Comparison of ENCODE assay signal across 32 cellular contexts in the genomic region with DNA sequence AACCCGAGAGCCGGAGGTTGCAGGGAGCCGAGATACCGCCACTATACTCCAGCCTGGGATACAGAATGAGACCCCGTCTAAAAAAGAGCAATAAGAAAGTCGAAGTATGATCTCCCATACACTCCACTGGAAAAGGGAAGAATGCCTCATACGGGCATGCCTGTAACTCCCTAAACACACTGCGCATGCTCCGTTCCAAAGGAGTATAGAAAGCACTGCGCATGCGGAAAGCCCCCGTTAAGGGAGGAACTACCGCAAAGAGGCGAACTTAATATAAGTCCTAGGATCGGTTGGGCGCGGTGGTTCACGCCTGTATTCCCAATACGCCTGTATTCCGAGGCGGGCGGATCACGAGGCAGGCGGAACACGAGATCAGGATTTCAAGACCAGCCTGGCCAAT.
"Had no signal": no experiment of that assay in that cellular context is flagged by ENCODE, and none has a peak within 500 bp of the region (broad histone marks: within the 10 kb centered on the region; RNA-seq: fewer than 3 reads in every experiment).

No MANE protein-coding gene starts in this region.

- H3K4me3 ChIP-seq: ascending aorta, breast epithelium, cardiac muscle cell, colonic mucosa, heart right ventricle had no signal

- H3K27ac ChIP-seq: ascending aorta, breast epithelium, cardiac muscle cell, colonic mucosa, heart right ventricle had no signal

- H3K4me1 ChIP-seq: ascending aorta, breast epithelium, colonic mucosa, heart right ventricle had no signal

- FAIRE-seq: frontal cortex had no signal

- DNase-seq: activated CD4-positive, alpha-beta memory T cell treated with anti-CD3 and anti-CD28 coated beads for 36 hours; activated CD4-positive, alpha-beta T cell treated with anti-CD3 and anti-CD28 coated beads for 36 hours; activated CD4-positive, alpha-beta T cell treated with anti-CD3 and anti-CD28 coated beads, Interleukin-2, amount 10 ng/mL, durations not matched to agents 24 days and 14 days; activated CD4-positive, CD25-positive, alpha-beta regulatory T cell; activated CD4-positive, CD25-positive, alpha-beta regulatory T cell treated with anti-CD3 and anti-CD28 coated beads, Interleukin-2, amount 50 U/mL, for 72 hours; activated CD8-positive, alpha-beta memory T cell treated with anti-CD3 and anti-CD28 coated beads, Interleukin-2, amount 10 ng/mL, durations not matched to agents 7 days and 5 days; activated CD8-positive, alpha-beta memory T cell treated with anti-CD3 and anti-CD28 coated beads, Interleukin-2, amount 50 U/mL, for 4 hours; activated CD8-positive, alpha-beta T cell treated with anti-CD3 and anti-CD28 coated beads, Interleukin-2, amount 10 ng/mL, durations not matched to agents 7 days and 5 days; activated gamma-delta T cell; activated naive CD4-positive, alpha-beta T cell; activated naive CD4-positive, alpha-beta T cell treated with anti-CD3 and anti-CD28 coated beads, Interleukin-2, amount 10 ng/mL, durations not matched to agents 7 days and 5 days; activated naive CD8-positive, alpha-beta T cell treated with anti-CD3 and anti-CD28 coated beads, Interleukin-2, amount 10 ng/mL, durations not matched to agents 7 days and 5 days; activated T-cell treated with anti-CD3 and anti-CD28 coated beads, Interleukin-2, amount 50 U/mL, for 24 hours; activated T-cell treated with anti-CD3 and anti-CD28 coated beads, Interleukin-2, amount 50 U/mL, for 72 hours; central memory CD4-positive, alpha-beta T cell; cerebellar nuclear complex; colonic mucosa; effector memory CD4-positive, alpha-beta T cell; endodermal cell; foreskin fibroblast; heart right ventricle; T-helper 1 cell; T-helper 17 cell; T1000 had no signal

- H3K4me3 Mint-ChIP-seq: activated CD4-positive, alpha-beta memory T cell treated with anti-CD3 and anti-CD28 coated beads for 36 hours; activated CD4-positive, alpha-beta T cell treated with anti-CD3 and anti-CD28 coated beads for 36 hours; activated CD4-positive, alpha-beta T cell treated with anti-CD3 and anti-CD28 coated beads, Interleukin-2, amount 10 ng/mL, durations not matched to agents 24 days and 14 days; activated CD8-positive, alpha-beta memory T cell treated with anti-CD3 and anti-CD28 coated beads, Interleukin-2, amount 10 ng/mL, durations not matched to agents 7 days and 5 days; activated CD8-positive, alpha-beta T cell treated with anti-CD3 and anti-CD28 coated beads, Interleukin-2, amount 10 ng/mL, durations not matched to agents 7 days and 5 days; activated naive CD4-positive, alpha-beta T cell treated with anti-CD3 and anti-CD28 coated beads, Interleukin-2, amount 10 ng/mL, durations not matched to agents 7 days and 5 days; activated naive CD8-positive, alpha-beta T cell treated with anti-CD3 and anti-CD28 coated beads, Interleukin-2, amount 10 ng/mL, durations not matched to agents 7 days and 5 days; activated T-cell treated with anti-CD3 and anti-CD28 coated beads, Interleukin-2, amount 50 U/mL, for 24 hours; activated T-cell treated with anti-CD3 and anti-CD28 coated beads, Interleukin-2, amount 50 U/mL, for 72 hours; brain; endodermal cell; T-helper 17 cell; T-helper 2 cell treated with Interferon-gamma antibody and Interleukin-4, amounts not matched to agents 5 μg/mL and 100 μg/mL, for 36 hours had no signal

- H3K36me3 Mint-ChIP-seq: activated CD4-positive, alpha-beta memory T cell treated with anti-CD3 and anti-CD28 coated beads for 36 hours; activated naive CD4-positive, alpha-beta T cell treated with anti-CD3 and anti-CD28 coated beads, Interleukin-2, amount 10 ng/mL, durations not matched to agents 7 days and 5 days; activated naive CD4-positive, alpha-beta T cell treated with anti-CD3 and anti-CD28 coated beads, Interleukin-2, amount 50 U/mL, for 72 hours; activated naive CD8-positive, alpha-beta T cell treated with anti-CD3 and anti-CD28 coated beads, Interleukin-2, amount 10 ng/mL, durations not matched to agents 7 days and 5 days; brain had no signal

- ATAC-seq: activated CD4-positive, alpha-beta T cell treated with anti-CD3 and anti-CD28 coated beads for 36 hours; activated CD8-positive, alpha-beta memory T cell treated with anti-CD3 and anti-CD28 coated beads, Interleukin-2, amount 10 ng/mL, durations not matched to agents 7 days and 5 days; activated CD8-positive, alpha-beta T cell treated with anti-CD3 and anti-CD28 coated beads, Interleukin-2, amount 10 ng/mL, durations not matched to agents 7 days and 5 days; activated naive CD4-positive, alpha-beta T cell treated with anti-CD3 and anti-CD28 coated beads, Interleukin-2, amount 50 U/mL, for 72 hours; activated T-cell treated with anti-CD3 and anti-CD28 coated beads, Interleukin-2, amount 50 U/mL, for 72 hours; esophagus mucosa; heart right ventricle; T-helper 17 cell had no signal

- H3K9me3 Mint-ChIP-seq: endodermal cell had no signal

- H3K27me3 Mint-ChIP-seq: activated CD4-positive, alpha-beta memory T cell treated with anti-CD3 and anti-CD28 coated beads for 36 hours; activated CD4-positive, alpha-beta T cell treated with anti-CD3 and anti-CD28 coated beads for 36 hours; activated CD4-positive, alpha-beta T cell treated with anti-CD3 and anti-CD28 coated beads, Interleukin-2, amount 10 ng/mL, durations not matched to agents 24 days and 14 days; activated CD8-positive, alpha-beta memory T cell treated with anti-CD3 and anti-CD28 coated beads, Interleukin-2, amount 10 ng/mL, durations not matched to agents 7 days and 5 days; activated naive CD4-positive, alpha-beta T cell treated with anti-CD3 and anti-CD28 coated beads, Interleukin-2, amount 10 ng/mL, durations not matched to agents 7 days and 5 days; activated naive CD8-positive, alpha-beta T cell treated with anti-CD3 and anti-CD28 coated beads, Interleukin-2, amount 10 ng/mL, durations not matched to agents 7 days and 5 days; activated T-cell treated with anti-CD3 and anti-CD28 coated beads, Interleukin-2, amount 50 U/mL, for 24 hours; T-helper 17 cell had no signal

- H3K27ac Mint-ChIP-seq: activated CD4-positive, alpha-beta memory T cell treated with anti-CD3 and anti-CD28 coated beads for 36 hours; activated CD4-positive, alpha-beta T cell treated with anti-CD3 and anti-CD28 coated beads for 36 hours; activated CD4-positive, alpha-beta T cell treated with anti-CD3 and anti-CD28 coated beads, Interleukin-2, amount 10 ng/mL, durations not matched to agents 24 days and 14 days; activated CD8-positive, alpha-beta memory T cell treated with anti-CD3 and anti-CD28 coated beads, Interleukin-2, amount 10 ng/mL, durations not matched to agents 7 days and 5 days; activated CD8-positive, alpha-beta T cell treated with anti-CD3 and anti-CD28 coated beads, Interleukin-2, amount 10 ng/mL, durations not matched to agents 7 days and 5 days; activated naive CD4-positive, alpha-beta T cell treated with anti-CD3 and anti-CD28 coated beads, Interleukin-2, amount 10 ng/mL, durations not matched to agents 7 days and 5 days; activated naive CD4-positive, alpha-beta T cell treated with anti-CD3 and anti-CD28 coated beads, Interleukin-2, amount 50 U/mL, for 72 hours; activated naive CD8-positive, alpha-beta T cell treated with anti-CD3 and anti-CD28 coated beads, Interleukin-2, amount 10 ng/mL, durations not matched to agents 7 days and 5 days; activated T-cell treated with anti-CD3 and anti-CD28 coated beads, Interleukin-2, amount 50 U/mL, for 24 hours; activated T-cell treated with anti-CD3 and anti-CD28 coated beads, Interleukin-2, amount 50 U/mL, for 72 hours; brain; endodermal cell; T-helper 17 cell; T-helper 2 cell treated with Interferon-gamma antibody and Interleukin-4, amounts not matched to agents 5 μg/mL and 100 μg/mL, for 36 hours had no signal

- H3K4me1 Mint-ChIP-seq: activated CD4-positive, alpha-beta T cell treated with anti-CD3 and anti-CD28 coated beads for 36 hours; activated CD4-positive, alpha-beta T cell treated with anti-CD3 and anti-CD28 coated beads, Interleukin-2, amount 10 ng/mL, durations not matched to agents 24 days and 14 days; activated CD8-positive, alpha-beta memory T cell treated with anti-CD3 and anti-CD28 coated beads, Interleukin-2, amount 10 ng/mL, durations not matched to agents 7 days and 5 days; activated naive CD4-positive, alpha-beta T cell treated with anti-CD3 and anti-CD28 coated beads, Interleukin-2, amount 10 ng/mL, durations not matched to agents 7 days and 5 days; activated naive CD8-positive, alpha-beta T cell treated with anti-CD3 and anti-CD28 coated beads, Interleukin-2, amount 10 ng/mL, durations not matched to agents 7 days and 5 days; T-helper 17 cell had no signal

- H3K27me3 ChIP-seq: ascending aorta, breast epithelium, cardiac muscle cell, colonic mucosa had no signal

- H3K36me3 ChIP-seq: ascending aorta, breast epithelium, cardiac muscle cell, colonic mucosa, heart right ventricle had no signal

- H3K9me3 ChIP-seq: ascending aorta, breast epithelium, colonic mucosa had no signal
